1 cellular context compared by ENCODE assay signal in the genomic region with DNA sequence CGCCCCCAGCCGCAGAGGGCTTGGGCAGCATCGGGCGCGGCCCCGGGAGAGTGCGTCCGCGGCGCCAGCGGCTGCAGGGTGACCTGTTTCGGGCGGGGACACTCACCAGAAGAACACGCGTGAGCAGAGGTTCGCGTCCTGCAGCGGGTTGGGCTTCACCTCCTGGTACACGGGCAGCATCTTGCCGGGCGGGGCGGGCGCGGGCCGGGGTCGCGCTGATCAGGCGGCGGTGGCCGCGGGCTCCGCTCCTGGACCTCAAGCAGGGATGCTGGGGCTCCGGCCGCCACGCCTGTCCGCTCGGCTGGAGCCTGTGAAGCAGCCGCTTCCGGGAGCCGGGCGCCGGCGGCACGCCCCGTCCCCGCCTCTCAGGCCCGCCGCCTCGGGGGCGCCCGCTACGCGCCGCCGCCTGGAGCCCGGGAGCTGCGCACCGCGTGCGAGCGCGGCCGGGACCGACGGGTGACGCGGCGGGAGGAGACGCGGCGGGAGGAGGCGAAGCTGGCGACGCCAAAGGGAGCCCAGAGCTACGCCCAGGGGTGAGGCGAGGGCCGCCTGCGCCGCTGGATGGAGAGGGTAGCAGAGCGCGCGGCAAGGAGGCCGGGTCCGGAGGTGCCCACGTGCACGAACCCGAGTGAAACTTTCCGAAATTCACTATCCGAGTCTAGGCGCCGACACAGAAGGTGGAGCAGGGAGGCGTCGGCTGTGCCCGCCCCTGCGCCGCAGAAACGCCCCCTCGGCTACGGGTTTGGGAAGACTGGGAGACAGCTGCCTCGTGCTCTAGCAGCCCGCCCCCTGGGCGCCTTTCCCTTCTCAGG.
TF ChIP-seq lines count a peak whose summit lies in the region.

A gene with protein sequence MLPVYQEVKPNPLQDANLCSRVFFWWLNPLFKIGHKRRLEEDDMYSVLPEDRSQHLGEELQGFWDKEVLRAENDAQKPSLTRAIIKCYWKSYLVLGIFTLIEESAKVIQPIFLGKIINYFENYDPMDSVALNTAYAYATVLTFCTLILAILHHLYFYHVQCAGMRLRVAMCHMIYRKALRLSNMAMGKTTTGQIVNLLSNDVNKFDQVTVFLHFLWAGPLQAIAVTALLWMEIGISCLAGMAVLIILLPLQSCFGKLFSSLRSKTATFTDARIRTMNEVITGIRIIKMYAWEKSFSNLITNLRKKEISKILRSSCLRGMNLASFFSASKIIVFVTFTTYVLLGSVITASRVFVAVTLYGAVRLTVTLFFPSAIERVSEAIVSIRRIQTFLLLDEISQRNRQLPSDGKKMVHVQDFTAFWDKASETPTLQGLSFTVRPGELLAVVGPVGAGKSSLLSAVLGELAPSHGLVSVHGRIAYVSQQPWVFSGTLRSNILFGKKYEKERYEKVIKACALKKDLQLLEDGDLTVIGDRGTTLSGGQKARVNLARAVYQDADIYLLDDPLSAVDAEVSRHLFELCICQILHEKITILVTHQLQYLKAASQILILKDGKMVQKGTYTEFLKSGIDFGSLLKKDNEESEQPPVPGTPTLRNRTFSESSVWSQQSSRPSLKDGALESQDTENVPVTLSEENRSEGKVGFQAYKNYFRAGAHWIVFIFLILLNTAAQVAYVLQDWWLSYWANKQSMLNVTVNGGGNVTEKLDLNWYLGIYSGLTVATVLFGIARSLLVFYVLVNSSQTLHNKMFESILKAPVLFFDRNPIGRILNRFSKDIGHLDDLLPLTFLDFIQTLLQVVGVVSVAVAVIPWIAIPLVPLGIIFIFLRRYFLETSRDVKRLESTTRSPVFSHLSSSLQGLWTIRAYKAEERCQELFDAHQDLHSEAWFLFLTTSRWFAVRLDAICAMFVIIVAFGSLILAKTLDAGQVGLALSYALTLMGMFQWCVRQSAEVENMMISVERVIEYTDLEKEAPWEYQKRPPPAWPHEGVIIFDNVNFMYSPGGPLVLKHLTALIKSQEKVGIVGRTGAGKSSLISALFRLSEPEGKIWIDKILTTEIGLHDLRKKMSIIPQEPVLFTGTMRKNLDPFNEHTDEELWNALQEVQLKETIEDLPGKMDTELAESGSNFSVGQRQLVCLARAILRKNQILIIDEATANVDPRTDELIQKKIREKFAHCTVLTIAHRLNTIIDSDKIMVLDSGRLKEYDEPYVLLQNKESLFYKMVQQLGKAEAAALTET (N-terminal part only) (minus strand): TSS at position 317 of the 812 bp plus-strand sequence. CDS start 137 bp downstream, at position 180.

TF ChIP-seq in WTC11, 78 proteins besides CTCF, POLR2A, EP300 and RAD21 (continued from another document and continues in another):
- TF ChIP-seq ARID4B (CRISPR knock-in tag; IDR thresholded peaks at IDR 0.05; ENCODE audit: borderline replicate concordance): peak; percentile 73
- TF ChIP-seq, protein P1, sequence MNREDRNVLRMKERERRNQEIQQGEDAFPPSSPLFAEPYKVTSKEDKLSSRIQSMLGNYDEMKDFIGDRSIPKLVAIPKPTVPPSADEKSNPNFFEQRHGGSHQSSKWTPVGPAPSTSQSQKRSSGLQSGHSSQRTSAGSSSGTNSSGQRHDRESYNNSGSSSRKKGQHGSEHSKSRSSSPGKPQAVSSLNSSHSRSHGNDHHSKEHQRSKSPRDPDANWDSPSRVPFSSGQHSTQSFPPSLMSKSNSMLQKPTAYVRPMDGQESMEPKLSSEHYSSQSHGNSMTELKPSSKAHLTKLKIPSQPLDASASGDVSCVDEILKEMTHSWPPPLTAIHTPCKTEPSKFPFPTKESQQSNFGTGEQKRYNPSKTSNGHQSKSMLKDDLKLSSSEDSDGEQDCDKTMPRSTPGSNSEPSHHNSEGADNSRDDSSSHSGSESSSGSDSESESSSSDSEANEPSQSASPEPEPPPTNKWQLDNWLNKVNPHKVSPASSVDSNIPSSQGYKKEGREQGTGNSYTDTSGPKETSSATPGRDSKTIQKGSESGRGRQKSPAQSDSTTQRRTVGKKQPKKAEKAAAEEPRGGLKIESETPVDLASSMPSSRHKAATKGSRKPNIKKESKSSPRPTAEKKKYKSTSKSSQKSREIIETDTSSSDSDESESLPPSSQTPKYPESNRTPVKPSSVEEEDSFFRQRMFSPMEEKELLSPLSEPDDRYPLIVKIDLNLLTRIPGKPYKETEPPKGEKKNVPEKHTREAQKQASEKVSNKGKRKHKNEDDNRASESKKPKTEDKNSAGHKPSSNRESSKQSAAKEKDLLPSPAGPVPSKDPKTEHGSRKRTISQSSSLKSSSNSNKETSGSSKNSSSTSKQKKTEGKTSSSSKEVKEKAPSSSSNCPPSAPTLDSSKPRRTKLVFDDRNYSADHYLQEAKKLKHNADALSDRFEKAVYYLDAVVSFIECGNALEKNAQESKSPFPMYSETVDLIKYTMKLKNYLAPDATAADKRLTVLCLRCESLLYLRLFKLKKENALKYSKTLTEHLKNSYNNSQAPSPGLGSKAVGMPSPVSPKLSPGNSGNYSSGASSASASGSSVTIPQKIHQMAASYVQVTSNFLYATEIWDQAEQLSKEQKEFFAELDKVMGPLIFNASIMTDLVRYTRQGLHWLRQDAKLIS (CRISPR knock-in tag; IDR thresholded peaks at IDR 0.05; ENCODE audit: borderline replicate concordance): peak; percentile 84; the same call in 1 of the 2 replicates
- peak; percentile 88; the same call in 1 of the 2 replicates for TF ChIP-seq ESRRA (CRISPR knock-in tag; IDR thresholded peaks at IDR 0.05; ENCODE audit: borderline replicate concordance)
- no peak for TF ChIP-seq HMGA2 (CRISPR knock-in tag; IDR thresholded peaks at IDR 0.05)
- TF ChIP-seq ATF2 (CRISPR knock-in tag; IDR thresholded peaks at IDR 0.05; ENCODE audit: borderline replicate concordance, low read depth): no peak
- TF ChIP-seq ATF6 (CRISPR knock-in tag; IDR thresholded peaks at IDR 0.05): no peak
- TF ChIP-seq EMX1 (CRISPR knock-in tag; IDR thresholded peaks at IDR 0.05): no peak
- TF ChIP-seq ZNF425 (CRISPR knock-in tag; conservative IDR thresholded peaks at IDR 0.05): no peak
- TF ChIP-seq MYBL2 (CRISPR knock-in tag; IDR thresholded peaks at IDR 0.05): peak; percentile 84
- TF ChIP-seq, protein P2, sequence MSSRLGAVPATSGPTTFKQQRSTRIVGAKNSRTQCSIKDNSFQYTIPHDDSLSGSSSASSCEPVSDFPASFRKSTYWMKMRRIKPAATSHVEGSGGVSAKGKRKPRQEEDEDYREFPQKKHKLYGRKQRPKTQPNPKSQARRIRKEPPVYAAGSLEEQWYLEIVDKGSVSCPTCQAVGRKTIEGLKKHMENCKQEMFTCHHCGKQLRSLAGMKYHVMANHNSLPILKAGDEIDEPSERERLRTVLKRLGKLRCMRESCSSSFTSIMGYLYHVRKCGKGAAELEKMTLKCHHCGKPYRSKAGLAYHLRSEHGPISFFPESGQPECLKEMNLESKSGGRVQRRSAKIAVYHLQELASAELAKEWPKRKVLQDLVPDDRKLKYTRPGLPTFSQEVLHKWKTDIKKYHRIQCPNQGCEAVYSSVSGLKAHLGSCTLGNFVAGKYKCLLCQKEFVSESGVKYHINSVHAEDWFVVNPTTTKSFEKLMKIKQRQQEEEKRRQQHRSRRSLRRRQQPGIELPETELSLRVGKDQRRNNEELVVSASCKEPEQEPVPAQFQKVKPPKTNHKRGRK (CRISPR knock-in tag; IDR thresholded peaks at IDR 0.05; ENCODE audit: borderline replicate concordance): no peak
- TF ChIP-seq FOXP1 (CRISPR knock-in tag; IDR thresholded peaks at IDR 0.05; ENCODE audit: borderline replicate concordance): peak; percentile 98
- TF ChIP-seq OVOL2 (CRISPR knock-in tag; IDR thresholded peaks at IDR 0.05; ENCODE audit: borderline replicate concordance): no peak
- TF ChIP-seq MAX (CRISPR knock-in tag; IDR thresholded peaks at IDR 0.05): peak; percentile 97
- no peak for TF ChIP-seq RELA (CRISPR knock-in tag; IDR thresholded peaks at IDR 0.05; ENCODE audit: borderline replicate concordance)
- TF ChIP-seq ZNF121 (CRISPR knock-in tag; IDR thresholded peaks at IDR 0.05): no peak
- TF ChIP-seq SP1 (CRISPR knock-in tag; conservative IDR thresholded peaks at IDR 0.05): peak; percentile 69
- TF ChIP-seq, protein P3, sequence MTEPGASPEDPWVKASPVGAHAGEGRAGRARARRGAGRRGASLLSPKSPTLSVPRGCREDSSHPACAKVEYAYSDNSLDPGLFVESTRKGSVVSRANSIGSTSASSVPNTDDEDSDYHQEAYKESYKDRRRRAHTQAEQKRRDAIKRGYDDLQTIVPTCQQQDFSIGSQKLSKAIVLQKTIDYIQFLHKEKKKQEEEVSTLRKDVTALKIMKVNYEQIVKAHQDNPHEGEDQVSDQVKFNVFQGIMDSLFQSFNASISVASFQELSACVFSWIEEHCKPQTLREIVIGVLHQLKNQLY (CRISPR knock-in tag; IDR thresholded peaks at IDR 0.05): no peak
- TF ChIP-seq ZNF219 (CRISPR knock-in tag; IDR thresholded peaks at IDR 0.05; ENCODE audit: borderline replicate concordance): peak; percentile 8; the same call in 1 of the 2 replicates
- TF ChIP-seq GABPB1 (CRISPR knock-in tag; IDR thresholded peaks at IDR 0.05): no peak
- TF ChIP-seq FOXK1 (CRISPR knock-in tag; IDR thresholded peaks at IDR 0.05): peak; percentile 72
- no peak for TF ChIP-seq ZSCAN18 (CRISPR knock-in tag; IDR thresholded peaks at IDR 0.05)
- no peak for TF ChIP-seq JUN (CRISPR knock-in tag; IDR thresholded peaks at IDR 0.05)
